In the genomic region with DNA sequence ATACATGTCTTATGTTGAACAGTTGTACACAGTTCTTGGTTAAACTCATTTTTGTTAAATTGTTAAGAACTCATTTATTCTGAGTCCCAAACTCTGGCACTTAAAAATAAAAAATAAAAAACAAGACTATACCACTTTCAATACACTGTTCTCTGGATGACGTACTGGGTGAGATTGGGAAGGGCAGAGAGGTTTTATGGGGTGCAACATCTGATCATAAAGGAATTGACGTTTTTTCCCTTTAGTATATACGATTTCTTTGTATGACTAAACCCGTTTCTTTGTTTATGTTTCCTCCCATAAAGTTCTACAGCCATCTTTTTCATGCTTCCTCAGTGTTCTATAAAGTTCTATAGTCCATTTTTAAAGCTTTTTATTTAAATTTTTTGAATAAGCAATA, we compare ENCODE assay signal across 13 cellular contexts.
A peak's percentile ranks its signal among the peaks of the same experiment; 100 is the strongest.
DNase-seq lines count a peak whose midpoint lies in the region; ATAC-seq, FAIRE-seq and TF ChIP-seq lines count a peak whose summit lies in the region.
"Had no signal": no experiment of that assay in that cellular context is flagged by ENCODE, and none has a peak within 500 bp of the region (broad histone marks: within the 10 kb centered on the region; RNA-seq: fewer than 3 reads in every experiment).

No MANE protein-coding gene starts in this region.

- no peak overlapping the region for H3K4me3 ChIP-seq in HUES64 (ENCODE audit: low read length)
- H3K4me3 ChIP-seq in colonic mucosa: no peak overlapping the region
- no peak overlapping the region for H3K4me3 ChIP-seq in uterus
- H3K4me3 ChIP-seq in kidney (ENCODE audit: low read length in 2 of 2): no peak overlapping the region
- H3K4me3 ChIP-seq: A549 had no signal

- H3K27ac Mint-ChIP-seq in nephron progenitor cell: peak overlapping the region; percentile 62
- H3K27ac Mint-ChIP-seq: CD8-positive, alpha-beta memory T cell had no signal

- no peak overlapping the region for H3K9ac ChIP-seq in HUES64 (ENCODE audit: low read depth, low read length)
- no peak overlapping the region for H3K9ac ChIP-seq in colonic mucosa (ENCODE audit: low read depth in 2 of 2, low read length in 2 of 2)
- no peak overlapping the region for H3K9ac ChIP-seq in kidney (ENCODE audit: low read length in 2 of 2)

- TF ChIP-seq CTCF in colonic mucosa (IDR thresholded peaks at IDR 0.05): no peak
- no peak for TF ChIP-seq CTCF in nephron progenitor cell (IDR thresholded peaks at IDR 0.05)
- no peak for TF ChIP-seq CTCF in uterus (IDR thresholded peaks at IDR 0.05)
- no peak for TF ChIP-seq CTCF in kidney (IDR thresholded peaks at IDR 0.05; ENCODE audit: borderline replicate concordance, extremely low read depth, insufficient read depth)

- no peaks in the 10 kb centered on the region for H3K27me3 ChIP-seq in HUES64 (ENCODE audit: insufficient read depth, low read length)
- H3K27me3 ChIP-seq in colonic mucosa: no peaks in the 10 kb centered on the region
- H3K27me3 ChIP-seq in uterus: no peaks in the 10 kb centered on the region

- peaks cover 14% of the 10 kb centered on the region for H3K9me3 Mint-ChIP-seq in nephron progenitor cell

- H3K27me3 Mint-ChIP-seq in nephron progenitor cell (ENCODE audit: low read depth, poor library complexity): no peaks in the 10 kb centered on the region
- H3K27me3 Mint-ChIP-seq: CD8-positive, alpha-beta memory T cell had no signal

- H3K36me3 ChIP-seq in HUES64 (ENCODE audit: insufficient read depth, low read length): peaks cover 13% of the 10 kb centered on the region; the same call in 1 of the 2 replicates
- H3K36me3 ChIP-seq in colonic mucosa: no peaks in the 10 kb centered on the region
- H3K36me3 ChIP-seq in uterus: no peaks in the 10 kb centered on the region
- peaks cover 3 to 4% of the 10 kb centered on the region in 2 donors for H3K36me3 ChIP-seq in kidney (ENCODE audit: control insufficient read depth in 1 of 2, insufficient read depth in 2 of 2, low read length in 2 of 2)

- intact Hi-C loops in colonic mucosa (cut with DNase I): no loop called here
- intact Hi-C loops in uterus (cut with DNase I; ENCODE audit: low total_unique reads): no loop called here
- intact Hi-C loops in kidney (cut with DNase I): no loop called here

- H3K4me1 ChIP-seq in HUES64 (ENCODE audit: insufficient read depth, low read length) (peaks cover 4% of the 10 kb centered on the region; the same call in 1 of the 2 replicates), colonic mucosa (no peaks in the 10 kb centered on the region), uterus (peaks cover 0 to 11% of the 10 kb centered on the region in 2 donors), kidney (ENCODE audit: control insufficient read depth in 1 of 2, insufficient read depth in 1 of 2, low read depth in 1 of 2, low read length in 2 of 2) (no peaks in the 10 kb centered on the region)

- no peaks in the 10 kb centered on the region for H3K9me3 ChIP-seq in HUES64 (ENCODE audit: insufficient read depth, low read depth, low read length)
- no peaks in the 10 kb centered on the region for H3K9me3 ChIP-seq in colonic mucosa
- H3K9me3 ChIP-seq in uterus: no peaks in the 10 kb centered on the region
- H3K9me3 ChIP-seq in kidney (ENCODE audit: control insufficient read depth in 1 of 2, low read length in 2 of 2): no peaks in the 10 kb centered on the region
- H3K9me3 ChIP-seq: A549 had no signal

- H3K4me3 Mint-ChIP-seq in nephron progenitor cell: no peak overlapping the region
- H3K4me3 Mint-ChIP-seq: CD8-positive, alpha-beta memory T cell had no signal

- H3K4me1 Mint-ChIP-seq in nephron progenitor cell: peaks cover 49% of the 10 kb centered on the region
- H3K4me1 Mint-ChIP-seq: CD8-positive, alpha-beta memory T cell had no signal

- no peak for DNase-seq in colonic mucosa
- DNase-seq in nephron progenitor cell: no peak
- DNase-seq in uterus: no peak
- no peak for DNase-seq in NCI-H1694 (lab: John Stamatoyannopoulos, UW)
- DNase-seq in kidney: no peak
- DNase-seq in stimulated activated CD4-positive, alpha-beta T cell treated with anti-CD3 and anti-CD28 coated beads, Interleukin-4, amount 100 ng/mL, for 4 hours: no peak
- DNase-seq: CD8-positive, alpha-beta memory T cell; DMS53; HCEC 1CT; IMR-90 had no signal

- H3K27ac ChIP-seq in HUES64 (ENCODE audit: low read depth, low read length): peak overlapping the region; percentile 4; the same call in 1 of the 2 replicates
- peak overlapping the region; percentile 29 for H3K27ac ChIP-seq in colonic mucosa
- H3K27ac ChIP-seq in uterus: peak overlapping the region; percentile 80 to 87
- no peak overlapping the region for H3K27ac ChIP-seq in kidney (ENCODE audit: low read depth in 2 of 2, low read length in 2 of 2)
- H3K27ac ChIP-seq: A549 had no signal

- no peak for FAIRE-seq in kidney (lab: Jason Lieb, UNC)
- FAIRE-seq: A549 had no signal

- 90% methylated on average over 4 of the region's 4 CpGs for WGBS in HUES64

- no peak for TF ChIP-seq POLR2A in uterus (IDR thresholded peaks at IDR 0.05)

- H3K36me3 Mint-ChIP-seq in nephron progenitor cell (ENCODE audit: low read depth): peaks cover 80% of the 10 kb centered on the region

- no peak for ATAC-seq in GM18909 (IDR thresholded peaks at IDR 0.05; ENCODE audit: poor library complexity, unreplicated experiment)

Comparison
In these comparisons a context has a peak if more than half of its experiments do, and no peak if none do; other contexts are left out.
1. H3K27ac ChIP-seq: peak in HUES64 (single experiment), colonic mucosa (single experiment) and uterus (2 of 2); none in kidney (0 of 2).